Comparison of ENCODE assay signal across 1 cellular context in genomic region chr22:22901578-22902218, GRCh38.
TF ChIP-seq lines count a peak whose summit lies in the region.

No MANE protein-coding gene starts in this region.

TF ChIP-seq in GM12878, 131 proteins besides CTCF, POLR2A, EP300 and RAD21 (continued from another document and continues in another):
- TF ChIP-seq, protein P1, sequence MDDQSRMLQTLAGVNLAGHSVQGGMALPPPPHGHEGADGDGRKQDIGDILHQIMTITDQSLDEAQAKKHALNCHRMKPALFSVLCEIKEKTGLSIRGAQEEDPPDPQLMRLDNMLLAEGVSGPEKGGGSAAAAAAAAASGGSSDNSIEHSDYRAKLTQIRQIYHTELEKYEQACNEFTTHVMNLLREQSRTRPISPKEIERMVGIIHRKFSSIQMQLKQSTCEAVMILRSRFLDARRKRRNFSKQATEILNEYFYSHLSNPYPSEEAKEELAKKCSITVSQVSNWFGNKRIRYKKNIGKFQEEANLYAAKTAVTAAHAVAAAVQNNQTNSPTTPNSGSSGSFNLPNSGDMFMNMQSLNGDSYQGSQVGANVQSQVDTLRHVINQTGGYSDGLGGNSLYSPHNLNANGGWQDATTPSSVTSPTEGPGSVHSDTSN (IDR thresholded peaks at IDR 0.05; ENCODE audit: insufficient replicate concordance, low read depth, low read length), result no peak
- TF ChIP-seq SPI1 (IDR thresholded peaks at IDR 0.05; ENCODE audit: borderline replicate concordance, insufficient read depth, low read depth, low read length) (no peak), CREB1 (IDR thresholded peaks at IDR 0.05; ENCODE audit: low read depth) (peak; percentile 59), RBBP5 (conservative IDR thresholded peaks at IDR 0.05) (no peak), ZNF24 (IDR thresholded peaks at IDR 0.05) (no peak), FOXM1 (IDR thresholded peaks at IDR 0.05; ENCODE audit: low read depth, low read length) (0 out of 2 replicates have a peak, but pooled peaks have one; percentile 42), SREBF2 (IDR thresholded peaks at IDR 0.05; ENCODE audit: low read length) (no peak), HCFC1 (IDR thresholded peaks at IDR 0.05; ENCODE audit: low read length) (no peak), ZBED1 (IDR thresholded peaks at IDR 0.05; ENCODE audit: borderline replicate concordance) (peak; percentile 99), YY1 (IDR thresholded peaks at IDR 0.05; ENCODE audit: low read depth, low read length) (no peak; the same call in 1 of the 2 replicates), ZNF384 (IDR thresholded peaks at IDR 0.05; ENCODE audit: borderline replicate concordance, low read depth, low read length) (no peak), EZH2 (IDR thresholded peaks at IDR 0.05; ENCODE audit: borderline replicate concordance, control insufficient read depth, low read depth, low read length) (no peak), HDGF (IDR thresholded peaks at IDR 0.05) (no peak), DPF2 (IDR thresholded peaks at IDR 0.05) (no peak), IKZF2 (IDR thresholded peaks at IDR 0.05) (peak; percentile 65 to 67; a peak in 2 of 4 replicates), BACH1 (IDR thresholded peaks at IDR 0.05; ENCODE audit: borderline replicate concordance) (peak; percentile 73), NR2C2 (IDR thresholded peaks at IDR 0.05; ENCODE audit: borderline replicate concordance, control insufficient read depth, insufficient read length, low read depth) (no peak), RB1 (IDR thresholded peaks at IDR 0.05; ENCODE audit: borderline replicate concordance) (no peak), NKRF (conservative IDR thresholded peaks at IDR 0.05) (no peak), BHLHE40 (IDR thresholded peaks at IDR 0.05; ENCODE audit: borderline replicate concordance in 1 of 2, low read depth in 2 of 2, low read length in 1 of 2) (no peak), SKIL (IDR thresholded peaks at IDR 0.05; ENCODE audit: low read depth, poor library complexity, severe bottlenecking) (no peak), MXI1 (IDR thresholded peaks at IDR 0.05; ENCODE audit: low read depth, low read length) (no peak), PML (IDR thresholded peaks at IDR 0.05; ENCODE audit: low read length) (peak; percentile 90), SREBF1 (IDR thresholded peaks at IDR 0.05; ENCODE audit: low read length) (no peak), SMC3 (IDR thresholded peaks at IDR 0.05; ENCODE audit: borderline replicate concordance, low read length) (0 out of 2 replicates have a peak, but pooled peaks have one; percentile 18), ZNF217 (IDR thresholded peaks at IDR 0.05) (no peak), SMAD5 (IDR thresholded peaks at IDR 0.05; ENCODE audit: low read depth) (peak; percentile 98), SUPT20H (IDR thresholded peaks at IDR 0.05; ENCODE audit: borderline replicate concordance, control insufficient read depth, low read depth, low read length) (no peak), POLR2AphosphoS2 (IDR thresholded peaks at IDR 0.05; ENCODE audit: low read depth, low read length) (peak; percentile 82; the same call in 1 of the 2 replicates), ASH2L (IDR thresholded peaks at IDR 0.05; ENCODE audit: borderline replicate concordance, low read depth) (no peak), KDM1A (IDR thresholded peaks at IDR 0.05; ENCODE audit: borderline replicate concordance) (no peak), NRF1 (conservative IDR thresholded peaks at IDR 0.05; ENCODE audit: low read depth, low read length) (no peak), CBX3 (IDR thresholded peaks at IDR 0.05; ENCODE audit: borderline replicate concordance, low read depth) (no peak), HSF1 (IDR thresholded peaks at IDR 0.05; ENCODE audit: low read depth, low read length) (no peak), RELA (IDR thresholded peaks at IDR 0.05; ENCODE audit: borderline replicate concordance, partially characterized antibody) (no peak), ZBTB4 (CRISPR knock-in tag; IDR thresholded peaks at IDR 0.05) (no peak), SUZ12 (IDR thresholded peaks at IDR 0.05; ENCODE audit: unreplicated experiment) (no peak), ESRRA (IDR thresholded peaks at IDR 0.05; ENCODE audit: low read length) (no peak; the same call in 1 of the 2 replicates), RFX5 (IDR thresholded peaks at IDR 0.05; ENCODE audit: low read depth, low read length) (no peak), TCF3 (IDR thresholded peaks at IDR 0.05; ENCODE audit: borderline replicate concordance, insufficient read depth, low read depth, low read length) (peak; percentile 12; the same call in 1 of the 2 replicates), TBL1XR1 (IDR thresholded peaks at IDR 0.05; ENCODE audit: low read depth, low read length) (no peak; the same call in 1 of the 2 replicates), ATF3 (IDR thresholded peaks at IDR 0.05; ENCODE audit: borderline replicate concordance, extremely low read depth, low read depth, low read length) (no peak), ZNF207 (IDR thresholded peaks at IDR 0.05; ENCODE audit: borderline replicate concordance) (no peak), HDAC6 (IDR thresholded peaks at IDR 0.05; ENCODE audit: unreplicated experiment) (peak; percentile 30)
- TF ChIP-seq, protein P2, sequence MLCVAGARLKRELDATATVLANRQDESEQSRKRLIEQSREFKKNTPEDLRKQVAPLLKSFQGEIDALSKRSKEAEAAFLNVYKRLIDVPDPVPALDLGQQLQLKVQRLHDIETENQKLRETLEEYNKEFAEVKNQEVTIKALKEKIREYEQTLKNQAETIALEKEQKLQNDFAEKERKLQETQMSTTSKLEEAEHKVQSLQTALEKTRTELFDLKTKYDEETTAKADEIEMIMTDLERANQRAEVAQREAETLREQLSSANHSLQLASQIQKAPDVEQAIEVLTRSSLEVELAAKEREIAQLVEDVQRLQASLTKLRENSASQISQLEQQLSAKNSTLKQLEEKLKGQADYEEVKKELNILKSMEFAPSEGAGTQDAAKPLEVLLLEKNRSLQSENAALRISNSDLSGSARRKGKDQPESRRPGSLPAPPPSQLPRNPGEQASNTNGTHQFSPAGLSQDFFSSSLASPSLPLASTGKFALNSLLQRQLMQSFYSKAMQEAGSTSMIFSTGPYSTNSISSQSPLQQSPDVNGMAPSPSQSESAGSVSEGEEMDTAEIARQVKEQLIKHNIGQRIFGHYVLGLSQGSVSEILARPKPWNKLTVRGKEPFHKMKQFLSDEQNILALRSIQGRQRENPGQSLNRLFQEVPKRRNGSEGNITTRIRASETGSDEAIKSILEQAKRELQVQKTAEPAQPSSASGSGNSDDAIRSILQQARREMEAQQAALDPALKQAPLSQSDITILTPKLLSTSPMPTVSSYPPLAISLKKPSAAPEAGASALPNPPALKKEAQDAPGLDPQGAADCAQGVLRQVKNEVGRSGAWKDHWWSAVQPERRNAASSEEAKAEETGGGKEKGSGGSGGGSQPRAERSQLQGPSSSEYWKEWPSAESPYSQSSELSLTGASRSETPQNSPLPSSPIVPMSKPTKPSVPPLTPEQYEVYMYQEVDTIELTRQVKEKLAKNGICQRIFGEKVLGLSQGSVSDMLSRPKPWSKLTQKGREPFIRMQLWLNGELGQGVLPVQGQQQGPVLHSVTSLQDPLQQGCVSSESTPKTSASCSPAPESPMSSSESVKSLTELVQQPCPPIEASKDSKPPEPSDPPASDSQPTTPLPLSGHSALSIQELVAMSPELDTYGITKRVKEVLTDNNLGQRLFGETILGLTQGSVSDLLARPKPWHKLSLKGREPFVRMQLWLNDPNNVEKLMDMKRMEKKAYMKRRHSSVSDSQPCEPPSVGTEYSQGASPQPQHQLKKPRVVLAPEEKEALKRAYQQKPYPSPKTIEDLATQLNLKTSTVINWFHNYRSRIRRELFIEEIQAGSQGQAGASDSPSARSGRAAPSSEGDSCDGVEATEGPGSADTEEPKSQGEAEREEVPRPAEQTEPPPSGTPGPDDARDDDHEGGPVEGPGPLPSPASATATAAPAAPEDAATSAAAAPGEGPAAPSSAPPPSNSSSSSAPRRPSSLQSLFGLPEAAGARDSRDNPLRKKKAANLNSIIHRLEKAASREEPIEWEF (IDR thresholded peaks at IDR 0.05; ENCODE audit: insufficient replicate concordance, low read depth, low read length), result no peak
- TF ChIP-seq, protein P3, sequence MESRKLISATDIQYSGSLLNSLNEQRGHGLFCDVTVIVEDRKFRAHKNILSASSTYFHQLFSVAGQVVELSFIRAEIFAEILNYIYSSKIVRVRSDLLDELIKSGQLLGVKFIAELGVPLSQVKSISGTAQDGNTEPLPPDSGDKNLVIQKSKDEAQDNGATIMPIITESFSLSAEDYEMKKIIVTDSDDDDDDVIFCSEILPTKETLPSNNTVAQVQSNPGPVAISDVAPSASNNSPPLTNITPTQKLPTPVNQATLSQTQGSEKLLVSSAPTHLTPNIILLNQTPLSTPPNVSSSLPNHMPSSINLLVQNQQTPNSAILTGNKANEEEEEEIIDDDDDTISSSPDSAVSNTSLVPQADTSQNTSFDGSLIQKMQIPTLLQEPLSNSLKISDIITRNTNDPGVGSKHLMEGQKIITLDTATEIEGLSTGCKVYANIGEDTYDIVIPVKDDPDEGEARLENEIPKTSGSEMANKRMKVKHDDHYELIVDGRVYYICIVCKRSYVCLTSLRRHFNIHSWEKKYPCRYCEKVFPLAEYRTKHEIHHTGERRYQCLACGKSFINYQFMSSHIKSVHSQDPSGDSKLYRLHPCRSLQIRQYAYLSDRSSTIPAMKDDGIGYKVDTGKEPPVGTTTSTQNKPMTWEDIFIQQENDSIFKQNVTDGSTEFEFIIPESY (IDR thresholded peaks at IDR 0.05), result no peak
